In the genomic region with DNA sequence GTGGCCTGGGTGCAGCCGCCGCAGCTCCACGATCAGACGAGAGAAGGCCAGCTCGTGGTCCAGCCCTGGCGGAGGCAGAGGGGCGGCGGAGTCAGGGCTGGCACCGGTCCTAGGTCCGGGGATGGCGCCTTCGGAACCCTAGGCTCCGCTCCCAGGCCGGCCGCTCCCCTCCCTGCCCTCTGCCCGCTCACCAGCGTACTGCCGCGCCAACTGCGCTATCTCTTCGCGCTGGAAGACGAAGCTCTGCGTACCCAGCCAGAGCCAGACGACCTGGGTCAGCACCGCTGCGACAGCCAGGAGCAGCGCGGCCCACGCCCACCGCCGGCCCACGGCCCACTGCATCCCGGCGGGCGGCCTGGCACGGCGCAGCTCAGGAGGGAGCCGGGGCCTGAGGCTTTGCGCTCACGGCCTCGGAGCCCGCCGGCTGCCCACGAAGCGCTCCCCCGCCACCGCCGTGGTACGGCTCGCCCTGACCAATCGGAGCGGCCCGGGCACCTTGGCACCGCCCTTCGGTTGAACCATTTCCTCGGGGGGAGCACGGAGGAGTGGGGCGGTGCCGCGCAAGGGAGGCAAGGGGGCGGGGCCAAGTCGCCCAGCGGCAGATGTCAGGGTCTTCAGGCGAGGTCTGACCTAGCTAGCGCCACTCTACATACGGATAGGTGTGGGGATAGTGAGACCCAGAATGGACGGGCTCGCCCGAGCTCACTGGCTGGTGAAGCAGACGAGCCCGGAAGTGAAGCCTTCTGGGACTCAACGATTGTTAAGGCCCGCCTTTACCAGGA, we compare ENCODE assay signal across 8 cellular contexts. TPM values are rescaled to one million over a fixed set of nuclear protein-coding genes. Genes with fewer than 3 reads are reported as not detected.
DNase-seq lines count a peak whose midpoint lies in the region; ATAC-seq and TF ChIP-seq lines count a peak whose summit lies in the region.

Gene SIGMAR1 (minus strand): TSS at position 432 of the 782 bp plus-strand sequence. CDS start 90 bp downstream, at position 342.

- no peaks in the 10 kb centered on the region for H3K9me3 ChIP-seq in heart right ventricle

- no peak for TF ChIP-seq CTCF in GM13976 (IDR thresholded peaks at IDR 0.05; ENCODE audit: borderline replicate concordance, control extremely low read depth, extremely low read depth, insufficient read depth, missing control alignments)
- TF ChIP-seq CTCF in heart right ventricle (IDR thresholded peaks at IDR 0.05): peak in 1 of 9 donors; percentile 5
- TF ChIP-seq CTCF in type B pancreatic cell (conservative IDR thresholded peaks at IDR 0.05): no peak

- H3K4me3 ChIP-seq in heart right ventricle: peak within 1 kb of the TSS; percentile 67 to 88 (median 76)

- peaks cover 3% of the 10 kb centered on the region for H3K27me3 Mint-ChIP-seq in type B pancreatic cell

- H3K27me3 ChIP-seq in heart right ventricle: no peaks in the 10 kb centered on the region

- peak; percentile 94 for DNase-seq in GM13976 (ENCODE audit: low spot score)
- peak; percentile 91 for DNase-seq in NCI-H146 treated with DMSO at 0.1 percent for 48 hours (lab: John Stamatoyannopoulos, UW; ENCODE audit: unreplicated experiment)
- DNase-seq in amniotic epithelial cell (ENCODE audit: low read depth): peak; percentile 88
- DNase-seq in heart right ventricle: peak; percentile 94 to 95
- DNase-seq in posterior cingulate gyrus: peak; percentile 92 to 99 (median 96)
- DNase-seq in type B pancreatic cell (ENCODE audit: extremely low spot score, unreplicated experiment): peak; percentile 94

- ATAC-seq in HG02852 (IDR thresholded peaks at IDR 0.05; ENCODE audit: unreplicated experiment): peak; percentile 82
- ATAC-seq in heart right ventricle: peak; percentile 95 to 97 (median 96)

- peak within 1 kb of the TSS; percentile 91 for H3K4me3 Mint-ChIP-seq in type B pancreatic cell

- intact Hi-C loops in T-helper 1 cell treated with Interleukin-12 subunit alpha and Interleukin-12 subunit beta and Interleukin-4 antibody, amounts not matched to agents 30 ng/mL and 1 ng/mL, for 36 hours (cut with micrococcal nuclease): loop anchor here (1.0 to 10.0 kb wide), 7 partner anchors 9 to 1095 kb away; partner anchors contain the start of genes CREB3, DCAF12, GALT and KIF24
- intact Hi-C loops in heart right ventricle (cut with DNase I) (no loop called here), posterior cingulate gyrus (cut with DNase I) (no loop called here)

- WGBS in heart right ventricle, 2 donors: 0% methylated on average over 74 of the region's 74 CpGs

- in situ Hi-C loops in GM13976 (cut with MboI; ENCODE audit: low sequenced_read_pairs, unreplicated experiment): no loop called here

- H3K27ac Mint-ChIP-seq in type B pancreatic cell: peak within 1 kb of the TSS; percentile 76

- H3K36me3 ChIP-seq in heart right ventricle: peaks cover 0 to 12% (median 0%) of the 10 kb centered on the region in 9 donors

- H3K4me1 ChIP-seq in heart right ventricle: peaks cover 5 to 38% (median 27%) of the 10 kb centered on the region in 9 donors

- H3K9me3 Mint-ChIP-seq in type B pancreatic cell: no peaks in the 10 kb centered on the region

- H3K36me3 Mint-ChIP-seq in type B pancreatic cell: no peaks in the 10 kb centered on the region

- peak within 1 kb of the TSS; percentile 66 to 96 (median 88) for H3K27ac ChIP-seq in heart right ventricle

- peaks cover 22% of the 10 kb centered on the region for H3K4me1 Mint-ChIP-seq in type B pancreatic cell (ENCODE audit: unreplicated experiment)

RNA-seq across cellular contexts. Expression of gene SIGMAR1, which starts in this region (rescaled TPM):
- 63.0 and 64.1 TPM in 2 replicates for total RNA-seq in T-helper 1 cell treated with Interleukin-12 subunit alpha and Interleukin-12 subunit beta and Interleukin-4 antibody, amounts not matched to agents 30 ng/mL and 1 ng/mL, for 36 hours
- total RNA-seq in heart right ventricle (10 to 100 TPM; 15.8 to 31.7 (median 22.3) TPM), type B pancreatic cell (ENCODE audit: low replicate concordance) (59.0 and 79.7 TPM in 2 replicates)
- polyA plus RNA-seq in heart right ventricle: 10 to 100 TPM; 23.8 to 54.0 TPM

Comparison
In these comparisons a context has a peak if more than half of its experiments do, and no peak if none do; other contexts are left out.
1. Peak in every context shown above with its lines: DNase-seq, ATAC-seq, H3K4me3 ChIP-seq and H3K27ac ChIP-seq.